24 cellular contexts compared by ENCODE assay signal in the genomic region with DNA sequence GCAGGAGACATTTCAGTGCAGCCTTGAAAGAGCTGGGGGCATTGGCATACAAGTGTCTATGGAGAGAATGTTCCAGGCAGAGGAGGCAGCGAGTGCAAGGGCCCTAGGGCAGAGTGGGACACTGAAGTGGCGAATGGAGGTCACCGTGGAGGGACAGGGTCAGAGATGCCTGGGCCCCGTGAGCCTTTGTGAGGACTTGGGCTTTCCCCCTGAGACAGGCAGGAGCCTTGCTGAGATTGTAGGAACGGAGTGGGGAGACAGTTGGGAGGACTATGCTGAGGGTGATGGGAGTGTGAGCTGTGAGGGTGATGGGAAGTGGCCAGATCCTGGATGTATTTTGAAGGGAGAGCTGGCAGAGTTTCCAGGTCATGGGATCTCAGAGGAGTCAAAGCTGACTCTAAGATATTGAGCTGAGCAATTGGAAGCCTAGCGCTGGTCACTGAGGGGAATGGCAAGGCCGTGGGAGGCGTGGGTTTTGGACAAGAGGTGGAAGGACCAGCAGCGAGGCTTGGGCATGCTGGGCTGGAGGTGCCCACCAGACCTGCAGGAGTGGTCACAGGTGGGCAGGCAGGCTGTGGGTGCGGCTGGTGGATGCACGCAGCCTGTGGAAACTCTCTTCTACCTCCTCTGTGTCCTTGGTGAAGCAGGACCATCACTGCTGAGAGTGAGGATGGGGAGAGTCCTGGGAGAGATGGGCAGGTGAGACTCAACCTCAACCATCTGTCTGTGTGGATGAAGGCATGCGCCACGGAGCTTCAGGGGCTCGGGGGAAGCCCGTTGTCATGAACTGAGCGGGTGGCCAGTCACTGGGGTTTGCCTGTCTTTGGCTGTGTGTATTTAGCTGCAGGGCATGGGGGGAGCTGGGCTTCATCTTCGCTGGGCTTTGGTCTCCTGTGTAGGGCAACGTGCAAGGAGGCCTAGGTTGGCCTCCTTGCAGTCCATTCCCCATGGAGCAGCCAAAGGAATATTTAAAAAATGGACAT.
"Had no signal": no experiment of that assay in that cellular context is flagged by ENCODE, and none has a peak within 500 bp of the region (broad histone marks: within the 10 kb centered on the region; RNA-seq: fewer than 3 reads in every experiment).

No MANE protein-coding gene starts in this region.

- H3K27ac ChIP-seq: colonic mucosa, gastrocnemius medialis, psoas muscle, right lobe of liver, tibial artery, upper lobe of left lung, uterus had no signal

- H3K4me1 Mint-ChIP-seq: endodermal cell; natural killer cell; stimulated activated memory B cell treated with anti-CD40 and anti-IgM and Interleukin-4, amounts not matched to agents 10 μg/mL and 1 μg/mL and 100 μg/mL, for 72 hours had no signal

- H3K27ac Mint-ChIP-seq: endodermal cell; mesothelial cell of epicardium; natural killer cell; stimulated activated memory B cell treated with anti-CD40 and anti-IgM and Interleukin-4, amounts not matched to agents 10 μg/mL and 1 μg/mL and 100 μg/mL, for 72 hours; stimulated activated naive CD8-positive, alpha-beta T cell treated with anti-CD3 and anti-CD28 coated beads, Interleukin-15, Interleukin-2, amounts not matched to agents 100 ng/mL and 50 ng/mL, for 24 hours had no signal

- H3K4me1 ChIP-seq: colonic mucosa, gastrocnemius medialis, psoas muscle had no signal

- DNase-seq: colonic mucosa; effector CD4-positive, alpha-beta T cell; endodermal cell; erythroblast; gastrocnemius medialis; heart right ventricle; hypothalamus; islet precursor cell; left ventricle myocardium superior; mammary epithelial cell; natural killer cell; psoas muscle; retina; spleen; stimulated activated CD4-positive, alpha-beta T cell treated with anti-CD3 and anti-CD28 coated beads, Interleukin-15, amount 100 ng/mL, for 24 hours; stimulated activated CD4-positive, alpha-beta T cell treated with anti-CD3 and anti-CD28 coated beads, Interleukin-1b, Interleukin-23, amount 100 ng/mL, for 48 hours; stimulated activated CD4-positive, alpha-beta T cell treated with anti-CD3 and anti-CD28 coated beads, Interleukin-4, amount 100 ng/mL, for 24 hours; tibial artery; upper lobe of left lung; uterus had no signal

- H3K36me3 ChIP-seq: colonic mucosa, gastrocnemius medialis, heart right ventricle, right lobe of liver, spleen, tibial artery, upper lobe of left lung, uterus had no signal

- H3K9me3 ChIP-seq: colonic mucosa, gastrocnemius medialis, heart right ventricle, psoas muscle, right lobe of liver, spleen, tibial artery, upper lobe of left lung, uterus had no signal

- H3K27me3 Mint-ChIP-seq: stimulated activated naive CD8-positive, alpha-beta T cell treated with anti-CD3 and anti-CD28 coated beads, Interleukin-15, Interleukin-2, amounts not matched to agents 100 ng/mL and 50 ng/mL, for 24 hours had no signal

- ATAC-seq: gastrocnemius medialis; heart right ventricle; left ventricle myocardium superior; natural killer cell; psoas muscle; right lobe of liver; stimulated activated memory B cell treated with anti-CD40 and anti-IgM and Interleukin-4, amounts not matched to agents 10 μg/mL and 1 μg/mL and 100 μg/mL, for 72 hours had no signal

- H3K36me3 Mint-ChIP-seq: mesothelial cell of epicardium; natural killer cell; stimulated activated memory B cell treated with anti-CD40 and anti-IgM and Interleukin-4, amounts not matched to agents 10 μg/mL and 1 μg/mL and 100 μg/mL, for 72 hours had no signal

- H3K4me3 ChIP-seq: colonic mucosa, gastrocnemius medialis, heart right ventricle, psoas muscle, right lobe of liver, spleen, tibial artery, upper lobe of left lung, uterus had no signal

- H3K4me3 Mint-ChIP-seq: endodermal cell; mesothelial cell of epicardium; natural killer cell; stimulated activated memory B cell treated with anti-CD40 and anti-IgM and Interleukin-4, amounts not matched to agents 10 μg/mL and 1 μg/mL and 100 μg/mL, for 72 hours; stimulated activated naive CD8-positive, alpha-beta T cell treated with anti-CD3 and anti-CD28 coated beads, Interleukin-15, Interleukin-2, amounts not matched to agents 100 ng/mL and 50 ng/mL, for 24 hours had no signal

- H3K9me3 Mint-ChIP-seq: endodermal cell; mesothelial cell of epicardium; natural killer cell; stimulated activated memory B cell treated with anti-CD40 and anti-IgM and Interleukin-4, amounts not matched to agents 10 μg/mL and 1 μg/mL and 100 μg/mL, for 72 hours; stimulated activated naive CD8-positive, alpha-beta T cell treated with anti-CD3 and anti-CD28 coated beads, Interleukin-15, Interleukin-2, amounts not matched to agents 100 ng/mL and 50 ng/mL, for 24 hours had no signal

- H3K27me3 ChIP-seq: colonic mucosa, gastrocnemius medialis, heart right ventricle, right lobe of liver, spleen, tibial artery, upper lobe of left lung, uterus had no signal
